Comparison of ENCODE assay signal across 8 cellular contexts in genomic region chr7:5557920-5558401, GRCh38. TPM values are rescaled to one million over a fixed set of nuclear protein-coding genes. Genes with fewer than 3 reads are reported as not detected.
DNase-seq lines count a peak whose midpoint lies in the region; ATAC-seq and TF ChIP-seq lines count a peak whose summit lies in the region.

No MANE protein-coding gene starts in this region.

- H3K4me1 ChIP-seq in ACC112 (ENCODE audit: control insufficient read depth, insufficient read depth, low read length, unreplicated experiment) (peaks cover 32% of the 10 kb centered on the region), Karpas-422 (ENCODE audit: low read length) (peaks cover 55% of the 10 kb centered on the region), mesenchymal stem cell (ENCODE audit: control insufficient read depth, insufficient read depth, low read depth, low read length) (peaks cover 44% of the 10 kb centered on the region), transverse colon (peaks cover 32 to 67% (median 61%) of the 10 kb centered on the region in 4 donors), PC-3 (ENCODE audit: insufficient read depth, low read length) (peaks cover 16% of the 10 kb centered on the region; the same call in 1 of the 2 replicates)

- H3K4me2 ChIP-seq in Karpas-422 (ENCODE audit: low read depth, low read length, poor library complexity, severe bottlenecking) (peak overlapping the region; percentile 94), mesenchymal stem cell (ENCODE audit: low read length, poor library complexity, severe bottlenecking) (no peak overlapping the region), PC-3 (ENCODE audit: low read length) (no peak overlapping the region)

- H3K9me2 ChIP-seq in Karpas-422 (replicated peaks; ENCODE audit: insufficient read depth, low read length): no peaks in the 10 kb centered on the region
- no peaks in the 10 kb centered on the region for H3K9me2 ChIP-seq in PC-3 (replicated peaks; ENCODE audit: low read length)

- CTCF ChIA-PET in PC-3 (lab: Charles Lee): interaction anchor here (0.9 to 1.3 kb wide), 2 partner anchors 38 to 63 kb away, joined by 5 to 13 read pairs; no protein-coding TSS in a partner anchor

- H2BK120ac ChIP-seq in mesenchymal stem cell (ENCODE audit: low read depth, low read length): peak overlapping the region; percentile 56

- no peaks in the 10 kb centered on the region for H3K36me3 ChIP-seq in ACC112 (ENCODE audit: insufficient read depth, low read length)
- H3K36me3 ChIP-seq in Karpas-422 (ENCODE audit: insufficient read depth, low read length): no peaks in the 10 kb centered on the region
- H3K36me3 ChIP-seq in mesenchymal stem cell (ENCODE audit: control insufficient read depth in 1 of 2, insufficient read depth in 2 of 2, low read depth in 1 of 2, low read length in 2 of 2): no peaks in the 10 kb centered on the region
- no peaks in the 10 kb centered on the region for H3K36me3 ChIP-seq in transverse colon
- no peaks in the 10 kb centered on the region for H3K36me3 ChIP-seq in PC-3 (ENCODE audit: low read depth, low read length)

- peak overlapping the region; percentile 67 for H2AK5ac ChIP-seq in mesenchymal stem cell (ENCODE audit: low read length, severe bottlenecking)

- H2AFZ ChIP-seq in ACC112 (ENCODE audit: low read length, unreplicated experiment) (peak overlapping the region; percentile 78), Karpas-422 (ENCODE audit: low read length) (peak overlapping the region; percentile 12; the same call in 1 of the 2 replicates), mesenchymal stem cell (ENCODE audit: low read depth, low read length) (no peak overlapping the region), PC-3 (ENCODE audit: low read length) (no peak overlapping the region)

- H3K4ac ChIP-seq in mesenchymal stem cell (ENCODE audit: low read depth in 1 of 2, low read length in 2 of 2): peak overlapping the region; percentile 15 to 60

- peak overlapping the region; percentile 39 for H2BK15ac ChIP-seq in mesenchymal stem cell (ENCODE audit: low read depth, poor library complexity, severe bottlenecking)

- ATAC-seq in GM18870 (IDR thresholded peaks at IDR 0.05; ENCODE audit: unreplicated experiment): peak; percentile 34
- no peak for ATAC-seq in PC-3

- TF ChIP-seq POLR2A in transverse colon (IDR thresholded peaks at IDR 0.05): peak; percentile 36

- intact Hi-C loops in transverse colon (cut with DNase I; ENCODE audit: low total_unique reads) (no loop called here), PC-3 (cut with micrococcal nuclease) (no loop called here)

- TF ChIP-seq CTCF in cardiac fibroblast (IDR thresholded peaks at IDR 0.05; ENCODE audit: low read depth, low read length): no peak
- TF ChIP-seq CTCF in transverse colon (IDR thresholded peaks at IDR 0.05): no peak
- TF ChIP-seq CTCF in PC-3 (conservative IDR thresholded peaks at IDR 0.05; ENCODE audit: low read depth, low read length): no peak

- H3F3A ChIP-seq in PC-3 (ENCODE audit: low read length, unreplicated experiment): no peaks in the 10 kb centered on the region

- no peaks in the 10 kb centered on the region for H3K79me2 ChIP-seq in ACC112 (ENCODE audit: control insufficient read depth, insufficient read depth, low read length, unreplicated experiment)
- no peaks in the 10 kb centered on the region for H3K79me2 ChIP-seq in Karpas-422 (ENCODE audit: low read length)
- no peaks in the 10 kb centered on the region for H3K79me2 ChIP-seq in PC-3 (ENCODE audit: low read length)

- H3K23ac ChIP-seq in mesenchymal stem cell (ENCODE audit: low read length in 2 of 2): no peak overlapping the region

- WGBS in mesenchymal stem cell: 60% methylated on average over 12 of the region's 12 CpGs
- WGBS in transverse colon (ENCODE audit: low coverage in 1 of 2), 2 donors: 17% methylated on average over 10 of the region's 12 CpGs; no CpG with 5 or more reads in 1 of the 2 donors

- POLR2A ChIA-PET in PC-3 (lab: Charles Lee; ENCODE audit: unreplicated experiment): no interaction called here

- in situ Hi-C loops in transverse colon (cut with MboI; ENCODE audit: low pct_ligation_motif_present in 1 of 4, low pct_unique_long_range_greater_than_20kb in 1 of 4, low sequenced_read_pairs in 3 of 4): no loop called here

- peaks cover 5% of the 10 kb centered on the region for H3K79me1 ChIP-seq in mesenchymal stem cell (replicated peaks; ENCODE audit: low read length, poor library complexity, severe bottlenecking)

- H2BK12ac ChIP-seq in mesenchymal stem cell (ENCODE audit: low read length in 2 of 2): peak overlapping the region; percentile 91 to 99

- H3K27ac ChIP-seq in ACC112 (ENCODE audit: low read depth, low read length): peak overlapping the region; percentile 97
- H3K27ac ChIP-seq in Karpas-422 (ENCODE audit: low read length): peak overlapping the region; percentile 92
- H3K27ac ChIP-seq in mesenchymal stem cell (ENCODE audit: low read length, poor library complexity, severe bottlenecking): peak overlapping the region; percentile 39
- peak overlapping the region; percentile 97 to 100 (median 99) for H3K27ac ChIP-seq in transverse colon
- H3K27ac ChIP-seq in PC-3 (ENCODE audit: low read length): no peak overlapping the region

- H3K27me3 ChIP-seq in ACC112 (ENCODE audit: insufficient read depth, low read length): no peaks in the 10 kb centered on the region
- no peaks in the 10 kb centered on the region for H3K27me3 ChIP-seq in Karpas-422 (ENCODE audit: low read length)
- no peaks in the 10 kb centered on the region for H3K27me3 ChIP-seq in mesenchymal stem cell (ENCODE audit: control insufficient read depth in 1 of 2, insufficient read depth in 1 of 2, low read length in 2 of 2)
- no peaks in the 10 kb centered on the region for H3K27me3 ChIP-seq in transverse colon
- H3K27me3 ChIP-seq in PC-3 (ENCODE audit: low read length): no peaks in the 10 kb centered on the region

- H3K9ac ChIP-seq in Karpas-422 (ENCODE audit: low read length): peak overlapping the region; percentile 91
- peak overlapping the region; percentile 92 for H3K9ac ChIP-seq in mesenchymal stem cell (ENCODE audit: low read length)
- H3K9ac ChIP-seq in PC-3 (ENCODE audit: low read length): no peak overlapping the region

- TF ChIP-seq EP300 in transverse colon (IDR thresholded peaks at IDR 0.05; ENCODE audit: low read depth): no peak

- H3K4me3 ChIP-seq in ACC112 (ENCODE audit: low read depth, low read length) (peak overlapping the region; percentile 48), Karpas-422 (ENCODE audit: low read length) (peak overlapping the region; percentile 49), cardiac fibroblast (replicated peaks in 1 of 2; ENCODE audit: low read depth in 2 of 2, low read length in 2 of 2) (peak overlapping the region in 1 of 2 donors; percentile 1), mesenchymal stem cell (ENCODE audit: insufficient read depth in 1 of 2, low read depth in 1 of 2, low read length in 2 of 2) (peak overlapping the region in 1 of 2 experiments; percentile 67), transverse colon (peak overlapping the region in 3 of 4 donors; percentile 8 to 62 (median 9)), PC-3 (ENCODE audit: low read length) (no peak overlapping the region)

- no peak overlapping the region for H2BK5ac ChIP-seq in mesenchymal stem cell (ENCODE audit: low read depth, low read length, poor library complexity, severe bottlenecking)

- H4K8ac ChIP-seq in mesenchymal stem cell (ENCODE audit: low read length): peak overlapping the region; percentile 1

- H3K14ac ChIP-seq in mesenchymal stem cell (ENCODE audit: low read length in 2 of 2): peak overlapping the region in 1 of 2 experiments; percentile 61

- peak overlapping the region; percentile 92 for H4K91ac ChIP-seq in mesenchymal stem cell (ENCODE audit: low read length)

- H4K20me1 ChIP-seq in Karpas-422 (ENCODE audit: insufficient read depth, low read depth, low read length) (no peaks in the 10 kb centered on the region), PC-3 (ENCODE audit: low read length) (no peaks in the 10 kb centered on the region)

- peak; percentile 62 for DNase-seq in Karpas-422
- peak; percentile 51 to 57 for DNase-seq in cardiac fibroblast (ENCODE audit: low read depth in 2 of 2)
- peak; percentile 71 for DNase-seq in mesenchymal stem cell
- DNase-seq in transverse colon: peak; percentile 67
- DNase-seq in retina: no peak
- DNase-seq in PC-3: no peak

- H3K9me3 ChIP-seq in Karpas-422 (ENCODE audit: low read length): no peaks in the 10 kb centered on the region
- no peaks in the 10 kb centered on the region for H3K9me3 ChIP-seq in mesenchymal stem cell (ENCODE audit: control insufficient read depth, low read length)
- no peaks in the 10 kb centered on the region for H3K9me3 ChIP-seq in transverse colon
- no peaks in the 10 kb centered on the region for H3K9me3 ChIP-seq in PC-3 (ENCODE audit: low read length)

- BruUV-seq in PC-3 (replicated peaks; lab: Mats Ljungman, UMichigan): no TSS peak

- H3K18ac ChIP-seq in mesenchymal stem cell (ENCODE audit: low read depth in 1 of 2, low read length in 2 of 2): peak overlapping the region; percentile 6 to 92

RNA-seq across cellular contexts. Expression of gene ACTB, which starts 27.6 kb away (rescaled TPM):
- total RNA-seq in Karpas-422 (2014; rRNA removed; shearing (Covaris generic); ENCODE audit: low replicate concordance): 1,989 and 2,237 TPM in 2 replicates
- polyA plus RNA-seq in mesenchymal stem cell (2013, experiment 1 of 2): 10,616 TPM
- polyA plus RNA-seq in mesenchymal stem cell (2013, experiment 2 of 2): 10,486 TPM
- total RNA-seq in transverse colon (1,000 to 10,000 TPM; 4,023 to 7,543 (median 4,610) TPM), PC-3 (2014; rRNA removed) (1,825 and 2,289 TPM in 2 replicates)

RNA-seq across cellular contexts. Expression of gene FSCN1, which starts 34.7 kb away (rescaled TPM):
- 5.4 and 10.6 TPM in 2 replicates for total RNA-seq in Karpas-422 (2014; rRNA removed; shearing (Covaris generic); ENCODE audit: low replicate concordance)
- 241 TPM for polyA plus RNA-seq in mesenchymal stem cell (2013, experiment 1 of 2)
- 235 TPM for polyA plus RNA-seq in mesenchymal stem cell (2013, experiment 2 of 2)
- total RNA-seq in transverse colon (10 to 100 TPM in 2 of 4 donors, 1 to 10 TPM in 2; 6.2 to 18.3 (median 10.7) TPM), PC-3 (2014; rRNA removed) (318 and 403 TPM in 2 replicates)

RNA-seq across cellular contexts. Expression of gene FBXL18, which starts 44.4 kb away (rescaled TPM):
- 3.9 and 8.6 TPM in 2 replicates for total RNA-seq in Karpas-422 (2014; rRNA removed; shearing (Covaris generic); ENCODE audit: low replicate concordance)
- 8.4 TPM for polyA plus RNA-seq in mesenchymal stem cell (2013, experiment 1 of 2)
- polyA plus RNA-seq in mesenchymal stem cell (2013, experiment 2 of 2): 8.3 TPM
- total RNA-seq in transverse colon (10 to 100 TPM in 2 of 4 donors, 1 to 10 TPM in 2; 8.5 to 22.8 (median 9.4) TPM), PC-3 (2014; rRNA removed) (10.2 and 16.2 TPM in 2 replicates)

Comparison
In these comparisons a context has a peak if more than half of its experiments do, and no peak if none do; other contexts are left out.
1. H2AFZ ChIP-seq: peak in ACC112 (single experiment) and Karpas-422 (single experiment); none in mesenchymal stem cell (single experiment) and PC-3 (single experiment).
2. DNase-seq: peak in Karpas-422 (single experiment), cardiac fibroblast (2 of 2), mesenchymal stem cell (single experiment) and transverse colon (single experiment); none in retina (single experiment) and PC-3 (single experiment).
3. RNA of gene FSCN1, which starts 34.7 kb away (total RNA-seq): 318 to 403 TPM in PC-3; 6.2 to 18.3 TPM in transverse colon and 5.4 to 10.6 TPM in Karpas-422; every median in the first group is over 10 times any median in the second.